1 cellular context compared by ENCODE assay signal in the genomic region with DNA sequence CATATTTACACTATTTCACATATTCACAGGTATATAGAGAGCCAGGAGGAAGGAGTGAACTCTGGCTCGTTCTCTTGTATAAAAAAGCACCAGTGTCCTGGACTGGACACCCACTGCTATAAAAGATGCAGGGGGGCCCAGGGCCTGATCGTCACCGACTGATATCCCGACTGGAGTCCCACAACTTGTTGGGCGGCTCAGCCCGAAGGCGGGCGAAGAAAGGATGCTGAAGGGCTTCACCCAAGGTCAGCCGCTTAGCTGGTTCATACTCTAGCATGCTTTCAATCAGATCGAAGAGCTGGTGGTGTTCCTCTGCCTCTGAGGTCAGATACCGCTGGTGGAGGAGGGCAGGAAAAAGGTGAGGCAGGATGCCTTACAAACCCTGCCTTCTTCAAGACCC.
A peak's percentile ranks its signal among the peaks of the same experiment; 100 is the strongest.
TF ChIP-seq lines count a peak whose summit lies in the region.

No MANE protein-coding gene starts in this region.

TF ChIP-seq in K562, 482 proteins besides CTCF, POLR2A, EP300 and RAD21:
- TF ChIP-seq, protein P1, sequence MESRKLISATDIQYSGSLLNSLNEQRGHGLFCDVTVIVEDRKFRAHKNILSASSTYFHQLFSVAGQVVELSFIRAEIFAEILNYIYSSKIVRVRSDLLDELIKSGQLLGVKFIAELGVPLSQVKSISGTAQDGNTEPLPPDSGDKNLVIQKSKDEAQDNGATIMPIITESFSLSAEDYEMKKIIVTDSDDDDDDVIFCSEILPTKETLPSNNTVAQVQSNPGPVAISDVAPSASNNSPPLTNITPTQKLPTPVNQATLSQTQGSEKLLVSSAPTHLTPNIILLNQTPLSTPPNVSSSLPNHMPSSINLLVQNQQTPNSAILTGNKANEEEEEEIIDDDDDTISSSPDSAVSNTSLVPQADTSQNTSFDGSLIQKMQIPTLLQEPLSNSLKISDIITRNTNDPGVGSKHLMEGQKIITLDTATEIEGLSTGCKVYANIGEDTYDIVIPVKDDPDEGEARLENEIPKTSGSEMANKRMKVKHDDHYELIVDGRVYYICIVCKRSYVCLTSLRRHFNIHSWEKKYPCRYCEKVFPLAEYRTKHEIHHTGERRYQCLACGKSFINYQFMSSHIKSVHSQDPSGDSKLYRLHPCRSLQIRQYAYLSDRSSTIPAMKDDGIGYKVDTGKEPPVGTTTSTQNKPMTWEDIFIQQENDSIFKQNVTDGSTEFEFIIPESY (CRISPR knock-in tag; IDR thresholded peaks at IDR 0.05), result peak; percentile 51; the same call in 1 of the 2 replicates
- TF ChIP-seq ZNF583 (CRISPR knock-in tag; IDR thresholded peaks at IDR 0.05) (no peak), SIRT6 (IDR thresholded peaks at IDR 0.05; ENCODE audit: low read depth, low read length) (no peak)
